In genomic region chr7:119197872-119198527, GRCh38 we compare ENCODE assay signal across 8 cellular contexts.
DNase-seq lines count a peak whose midpoint lies in the region; ATAC-seq, FAIRE-seq and TF ChIP-seq lines count a peak whose summit lies in the region.

No MANE protein-coding gene starts in this region.

- POLR2A ChIA-PET in GM10248 (lab: Yijun Ruan, JAX), result no interaction called here
- POLR2A ChIA-PET in GM12878 (lab: Charles Lee), result no interaction called here
- POLR2A ChIA-PET in CD4-positive, alpha-beta memory T cell (lab: Charles Lee; ENCODE audit: partially characterized antibody), result no interaction called here

- no peaks in the 10 kb centered on the region for H3K79me2 ChIP-seq in GM12878 (ENCODE audit: control insufficient read depth, insufficient read depth, low read length)

- no TSS peak for BruUV-seq in GM12878 (replicated peaks; lab: Mats Ljungman, UMichigan)

- H3K4me3 ChIP-seq in GM12878 (no peak overlapping the region), right lobe of liver (no peak overlapping the region)
- no peak overlapping the region for H3K4me3 ChIP-seq in CD4-positive, alpha-beta memory T cell (ENCODE audit: low read length in 2 of 2)

- TF ChIP-seq CTCF in GM10248 (IDR thresholded peaks at IDR 0.05; ENCODE audit: control extremely low read depth, extremely low read depth, low read depth, missing control alignments) (peak; percentile 78), GM12878 (IDR thresholded peaks at IDR 0.05 in 2 of 3, conservative IDR thresholded peaks at IDR 0.05 in 1 of 3; ENCODE audit: control insufficient read depth in 2 of 3, extremely low read depth in 1 of 3, insufficient read depth in 1 of 3, low read depth in 3 of 3, low read length in 3 of 3) (peak; percentile 74 to 85 (median 76)), right lobe of liver (IDR thresholded peaks at IDR 0.05) (peak; percentile 48 to 72 (median 66))

- CTCF ChIA-PET in GM10248 (lab: Yijun Ruan, JAX) (interaction anchor here (0.7 to 3.5 kb wide), 12 partner anchors 11 to 328 kb away, joined by 3 to 19 read pairs (median 4); no protein-coding TSS in a partner anchor), GM12878 (lab: Yijun Ruan, JAX) (interaction anchor here (0.6 to 2.3 kb wide), 11 partner anchors 9 to 326 kb away, joined by 3 to 6 read pairs (median 3); no protein-coding TSS in a partner anchor)
- CTCF ChIA-PET in CD4-positive, alpha-beta memory T cell (lab: Charles Lee; ENCODE audit: partially characterized antibody), result no interaction called here

- H3K27me3 ChIP-seq in GM12878 (replicated peaks in 1 of 2; ENCODE audit: control insufficient read depth in 2 of 2, insufficient read depth in 2 of 2, low read length in 1 of 2) (no peaks in the 10 kb centered on the region), right lobe of liver (no peaks in the 10 kb centered on the region)
- H3K27me3 ChIP-seq in CD4-positive, alpha-beta memory T cell (ENCODE audit: insufficient read depth, low read length), result no peaks in the 10 kb centered on the region

- RAD21 ChIA-PET in GM12878 (lab: Charles Lee; ENCODE audit: unreplicated experiment), result no interaction called here

- H3K36me3 Mint-ChIP-seq in CD4-positive, alpha-beta memory T cell, result no peaks in the 10 kb centered on the region

- H3K9ac ChIP-seq in GM12878 (ENCODE audit: control insufficient read depth, insufficient read depth, low read length), result no peak overlapping the region

- no peaks in the 10 kb centered on the region for H3K27me3 Mint-ChIP-seq in CD4-positive, alpha-beta memory T cell

- H3K4me1 Mint-ChIP-seq in CD4-positive, alpha-beta memory T cell, result no peaks in the 10 kb centered on the region

- peak; percentile 92 for ATAC-seq in GM21390 (IDR thresholded peaks at IDR 0.05; ENCODE audit: unreplicated experiment)
- peak; percentile 86 for ATAC-seq in HG03460 (IDR thresholded peaks at IDR 0.05; ENCODE audit: unreplicated experiment)
- ATAC-seq in GM12878, result peak; percentile 93
- ATAC-seq in right lobe of liver, result peak; percentile 85 to 92 (median 86)

- H3K4me2 ChIP-seq in GM12878 (ENCODE audit: control insufficient read depth, insufficient read depth), result no peak overlapping the region

- peak; percentile 24 for DNase-seq in GM10248 (ENCODE audit: extremely low spot score)
- peak; percentile 70 for DNase-seq in NCI-H526 treated with DMSO at 0.1 percent for 48 hours (lab: John Stamatoyannopoulos, UW)
- DNase-seq in GM12878 (ENCODE audit: low read depth, low spot score), result peak; percentile 0
- peak in 1 of 3 donors; percentile 27 for DNase-seq in right lobe of liver
- DNase-seq in CD4-positive, alpha-beta memory T cell, result no peak
- DNase-seq in cortex of kidney (lab: John Stamatoyannopoulos, UW), result no peak

- no peaks in the 10 kb centered on the region for H4K20me1 ChIP-seq in GM12878 (ENCODE audit: control insufficient read depth, insufficient read depth)

- peaks cover 0 to 5% (median 1%) of the 10 kb centered on the region in 8 donors for H3K9me3 Mint-ChIP-seq in CD4-positive, alpha-beta memory T cell

- H2AFZ ChIP-seq in GM12878 (ENCODE audit: control insufficient read depth, low read depth, low read length), result no peak overlapping the region

- H3K27ac ChIP-seq in GM12878 (ENCODE audit: control insufficient read depth, insufficient read depth), result no peak overlapping the region
- no peak overlapping the region for H3K27ac ChIP-seq in right lobe of liver
- no peak overlapping the region for H3K27ac ChIP-seq in CD4-positive, alpha-beta memory T cell (ENCODE audit: low read depth, low read length)

- H3K27ac Mint-ChIP-seq in CD4-positive, alpha-beta memory T cell, result no peak overlapping the region

- peak; percentile 55 for TF ChIP-seq RAD21 in GM12878 (IDR thresholded peaks at IDR 0.05; ENCODE audit: insufficient read depth, low read depth, low read length)

- FAIRE-seq in GM12878 (lab: Jason Lieb, UNC), result peak; percentile 72

- in situ Hi-C loops in GM12878 (cut with MboI), result loop anchor here (25.0 kb wide), 1 partner anchor 836 kb away; no protein-coding TSS in a partner anchor

- SMC1A ChIA-PET in GM12878 (lab: Charles Lee; ENCODE audit: uncharacterized antibody, unreplicated experiment), result interaction anchor here (1.3 kb wide), 1 partner anchor 277 kb away, joined by 3 read pairs; no protein-coding TSS in a partner anchor

- no peak for TF ChIP-seq EP300 in GM12878 (IDR thresholded peaks at IDR 0.05; ENCODE audit: borderline replicate concordance in 1 of 2, control insufficient read depth in 1 of 2, low read depth in 2 of 2, low read length in 2 of 2)

- H3K9me3 ChIP-seq in GM12878 (replicated peaks; ENCODE audit: control insufficient read depth, insufficient read depth, low read length), result no peaks in the 10 kb centered on the region
- no peaks in the 10 kb centered on the region for H3K9me3 ChIP-seq in right lobe of liver
- H3K9me3 ChIP-seq in CD4-positive, alpha-beta memory T cell (ENCODE audit: control insufficient read depth in 1 of 2, low read length in 2 of 2), result no peaks in the 10 kb centered on the region

- H3K4me3 Mint-ChIP-seq in CD4-positive, alpha-beta memory T cell, result no peak overlapping the region

- H3K4me1 ChIP-seq in GM12878 (ENCODE audit: control insufficient read depth, insufficient read depth, low read length) (no peaks in the 10 kb centered on the region), right lobe of liver (no peaks in the 10 kb centered on the region)
- H3K4me1 ChIP-seq in CD4-positive, alpha-beta memory T cell (ENCODE audit: insufficient read depth, low read length), result no peaks in the 10 kb centered on the region

- WGBS in GM12878 (ENCODE audit: insufficient coverage, insufficient replicate concordance, low lambda C conversion rate, missing lambda C conversion rate), result 2% methylated on average over 8 of the region's 8 CpGs
- WGBS in right lobe of liver (ENCODE audit: insufficient coverage, low coverage, low lambda C conversion rate, missing lambda C conversion rate), result 12% methylated on average over 8 of the region's 8 CpGs

- TF ChIP-seq POLR2A in GM12878 (IDR thresholded peaks at IDR 0.05; ENCODE audit: low read depth, low read length), result no peak
- TF ChIP-seq POLR2A in right lobe of liver (IDR thresholded peaks at IDR 0.05), result no peak

- H3K36me3 ChIP-seq in GM12878 (ENCODE audit: control insufficient read depth in 2 of 2, insufficient read depth in 2 of 2, low read length in 1 of 2) (no peaks in the 10 kb centered on the region), right lobe of liver (no peaks in the 10 kb centered on the region)
- H3K36me3 ChIP-seq in CD4-positive, alpha-beta memory T cell (ENCODE audit: insufficient read depth, low read length), result no peaks in the 10 kb centered on the region

- intact Hi-C loops in GM12878 (cut with micrococcal nuclease; ENCODE audit: unreplicated experiment) (no loop called here), right lobe of liver (cut with DNase I) (no loop called here)
- intact Hi-C loops in CD4-positive, alpha-beta memory T cell (cut with micrococcal nuclease), result no loop called here

TF ChIP-seq in GM12878, 131 proteins besides CTCF, POLR2A, EP300 and RAD21:
- TF ChIP-seq LARP7 (IDR thresholded peaks at IDR 0.05), result no peak
- TF ChIP-seq PML (IDR thresholded peaks at IDR 0.05; ENCODE audit: low read length), result no peak
- peak; percentile 26; the same call in 1 of the 2 replicates for TF ChIP-seq RUNX3 (IDR thresholded peaks at IDR 0.05; ENCODE audit: low read length)
- no peak for TF ChIP-seq SUZ12 (IDR thresholded peaks at IDR 0.05; ENCODE audit: unreplicated experiment)
- TF ChIP-seq ZZZ3 (IDR thresholded peaks at IDR 0.05; ENCODE audit: control insufficient read depth, insufficient read length, low read depth), result no peak
- TF ChIP-seq SMC3 (IDR thresholded peaks at IDR 0.05; ENCODE audit: borderline replicate concordance, low read length), result peak; percentile 55; the same call in 1 of the 2 replicates
- TF ChIP-seq TCF3 (IDR thresholded peaks at IDR 0.05; ENCODE audit: borderline replicate concordance, insufficient read depth, low read depth, low read length), result no peak

Comparison
In these comparisons a context has a peak if more than half of its experiments do, and no peak if none do; other contexts are left out.
1. DNase-seq: peak in GM10248 (single experiment), NCI-H526 treated with DMSO at 0.1 percent for 48 hours (single experiment) and GM12878 (single experiment); none in CD4-positive, alpha-beta memory T cell (0 of 5) and cortex of kidney (single experiment).
2. Peak in every context shown above with its lines, with median percentiles within 50 percentile points of each other: CTCF ChIP-seq and ATAC-seq.